In the genomic region with DNA sequence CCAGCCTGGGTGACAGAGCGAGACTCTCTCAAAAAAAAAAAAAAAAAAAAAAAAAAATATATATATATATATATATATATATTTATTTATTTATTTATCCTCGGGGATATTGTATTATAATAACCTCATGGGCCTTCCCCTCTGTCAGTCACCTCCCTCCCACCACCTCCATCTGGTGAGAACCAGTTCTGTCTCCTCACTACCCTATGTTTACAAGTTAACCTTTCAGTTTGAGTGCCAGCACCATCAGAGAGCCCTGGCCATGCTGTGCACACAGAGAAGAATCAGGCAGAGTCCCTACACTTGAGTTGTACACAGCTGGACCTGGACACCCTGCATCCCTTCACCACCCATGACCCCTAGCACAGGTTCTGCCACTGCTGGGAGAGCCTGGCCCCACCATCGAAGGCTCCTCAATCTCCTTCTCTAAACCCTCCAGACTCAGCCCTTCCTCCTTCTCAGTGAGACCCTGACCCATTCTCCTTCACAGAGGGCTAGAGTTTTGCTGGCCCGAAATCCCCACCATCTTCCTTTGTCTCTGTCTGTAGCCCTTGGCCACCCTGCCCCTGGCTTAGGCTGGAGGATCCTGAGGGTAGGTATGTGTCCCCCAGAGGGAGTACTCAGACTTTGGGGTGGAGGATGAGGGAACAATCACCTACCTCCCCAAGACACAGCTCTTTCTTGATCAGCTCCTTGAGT, we compare ENCODE assay signal across 11 cellular contexts. TPM values are rescaled to one million over a fixed set of nuclear protein-coding genes. Genes with fewer than 3 reads are reported as not detected.
DNase-seq lines count a peak whose midpoint lies in the region; ATAC-seq and TF ChIP-seq lines count a peak whose summit lies in the region.
"Had no signal": no experiment of that assay in that cellular context is flagged by ENCODE, and none has a peak within 500 bp of the region (broad histone marks: within the 10 kb centered on the region; RNA-seq: fewer than 3 reads in every experiment).

No MANE protein-coding gene starts in this region.

- H3K9me3 ChIP-seq in CD4-positive, CD25-positive, alpha-beta regulatory T cell (ENCODE audit: control insufficient read depth in 2 of 2, low read length in 2 of 2), result no peaks in the 10 kb centered on the region
- no peaks in the 10 kb centered on the region for H3K9me3 ChIP-seq in neural progenitor cell (ENCODE audit: low read depth)

- H3K4me3 Mint-ChIP-seq in CD4-positive, CD25-positive, alpha-beta regulatory T cell, result peak overlapping the region; percentile 70 to 88 (median 85)
- no peak overlapping the region for H3K4me3 Mint-ChIP-seq in activated naive CD8-positive, alpha-beta T cell treated with anti-CD3 and anti-CD28 coated beads for 36 hours
- H3K4me3 Mint-ChIP-seq in neural progenitor cell, result peak overlapping the region; percentile 9

- peak overlapping the region; percentile 97 to 99 (median 98) for H3K27ac Mint-ChIP-seq in CD4-positive, CD25-positive, alpha-beta regulatory T cell
- peak overlapping the region; percentile 86 for H3K27ac Mint-ChIP-seq in activated naive CD8-positive, alpha-beta T cell treated with anti-CD3 and anti-CD28 coated beads for 36 hours
- H3K27ac Mint-ChIP-seq in neural progenitor cell, result peak overlapping the region; percentile 52

- DNase-seq in CD4-positive, CD25-positive, alpha-beta regulatory T cell, result peak in 1 of 3 donors; percentile 18
- DNase-seq in HT-29 (ENCODE audit: low spot score) (peak; percentile 22), neural progenitor cell (ENCODE audit: low spot score) (no peak), NCI-H1930 (lab: John Stamatoyannopoulos, UW) (no peak), germinal center (ENCODE audit: low spot score) (no peak), SIG-M5 (lab: John Stamatoyannopoulos, UW) (no peak), OCI-M2 (lab: John Stamatoyannopoulos, UW; ENCODE audit: unreplicated experiment) (no peak)
- no peak for DNase-seq in activated naive CD8-positive, alpha-beta T cell treated with anti-CD3 and anti-CD28 coated beads for 36 hours
- DNase-seq: dermis blood vessel endothelial cell; foreskin fibroblast; stimulated activated CD8-positive, alpha-beta memory T cell treated with anti-CD3 and anti-CD28 coated beads, Interleukin-4, amount 100 ng/mL, for 48 hours had no signal

- H3K36me3 Mint-ChIP-seq in CD4-positive, CD25-positive, alpha-beta regulatory T cell, result peaks cover 30% of the 10 kb centered on the region
- H3K36me3 Mint-ChIP-seq in activated naive CD8-positive, alpha-beta T cell treated with anti-CD3 and anti-CD28 coated beads for 36 hours, result peaks cover 27% of the 10 kb centered on the region
- H3K36me3 Mint-ChIP-seq in neural progenitor cell, result no peaks in the 10 kb centered on the region

- TF ChIP-seq CTCF in neural progenitor cell (IDR thresholded peaks at IDR 0.05), result no peak

- no peaks in the 10 kb centered on the region for H3K9me3 Mint-ChIP-seq in CD4-positive, CD25-positive, alpha-beta regulatory T cell
- no peaks in the 10 kb centered on the region for H3K9me3 Mint-ChIP-seq in activated naive CD8-positive, alpha-beta T cell treated with anti-CD3 and anti-CD28 coated beads for 36 hours
- peaks cover 5% of the 10 kb centered on the region for H3K9me3 Mint-ChIP-seq in neural progenitor cell

- H3K4me2 ChIP-seq in neural progenitor cell, result no peak overlapping the region

- peaks cover 4% of the 10 kb centered on the region for H3K27me3 Mint-ChIP-seq in CD4-positive, CD25-positive, alpha-beta regulatory T cell
- H3K27me3 Mint-ChIP-seq in activated naive CD8-positive, alpha-beta T cell treated with anti-CD3 and anti-CD28 coated beads for 36 hours, result no peaks in the 10 kb centered on the region
- H3K27me3 Mint-ChIP-seq in neural progenitor cell (ENCODE audit: insufficient read depth, low read depth), result peaks cover 9% of the 10 kb centered on the region

- peaks cover 18% of the 10 kb centered on the region for H3K36me3 ChIP-seq in CD4-positive, CD25-positive, alpha-beta regulatory T cell (ENCODE audit: control insufficient read depth, insufficient read depth, low read length)
- no peaks in the 10 kb centered on the region for H3K36me3 ChIP-seq in neural progenitor cell

- H3K27ac ChIP-seq in CD4-positive, CD25-positive, alpha-beta regulatory T cell (ENCODE audit: insufficient read depth, low read length, poor library complexity, severe bottlenecking), result peak overlapping the region; percentile 82
- H3K27ac ChIP-seq in neural progenitor cell, result no peak overlapping the region

- H3K4me1 ChIP-seq in CD4-positive, CD25-positive, alpha-beta regulatory T cell (ENCODE audit: control insufficient read depth, insufficient read depth, low read length, poor library complexity, severe bottlenecking), result peaks cover 75% of the 10 kb centered on the region
- H3K4me1 ChIP-seq in neural progenitor cell, result peaks cover 8% of the 10 kb centered on the region

- H3F3A ChIP-seq in neural progenitor cell (ENCODE audit: low read depth), result peaks cover 4% of the 10 kb centered on the region

- no peaks in the 10 kb centered on the region for H3K27me3 ChIP-seq in CD4-positive, CD25-positive, alpha-beta regulatory T cell (ENCODE audit: control insufficient read depth, insufficient read depth, low read length)
- no peaks in the 10 kb centered on the region for H3K27me3 ChIP-seq in neural progenitor cell

- peaks cover 8 to 92% (median 68%) of the 10 kb centered on the region in 4 donors for H3K4me1 Mint-ChIP-seq in CD4-positive, CD25-positive, alpha-beta regulatory T cell
- H3K4me1 Mint-ChIP-seq in activated naive CD8-positive, alpha-beta T cell treated with anti-CD3 and anti-CD28 coated beads for 36 hours, result peaks cover 67% of the 10 kb centered on the region
- H3K4me1 Mint-ChIP-seq in neural progenitor cell, result peaks cover 36% of the 10 kb centered on the region

- ATAC-seq in CD4-positive, CD25-positive, alpha-beta regulatory T cell (ENCODE audit: low read depth in 2 of 2), result no peak

- peak overlapping the region; percentile 45 for H3K4me3 ChIP-seq in CD4-positive, CD25-positive, alpha-beta regulatory T cell (ENCODE audit: low read depth, low read length)
- H3K4me3 ChIP-seq in neural progenitor cell, result no peak overlapping the region

- no peak overlapping the region for H3K9ac ChIP-seq in neural progenitor cell

- H3K79me2 ChIP-seq in neural progenitor cell (ENCODE audit: low read depth), result no peaks in the 10 kb centered on the region

- H4K20me1 ChIP-seq in neural progenitor cell (ENCODE audit: low read depth), result no peaks in the 10 kb centered on the region

- no peak overlapping the region for H2AFZ ChIP-seq in neural progenitor cell (replicated peaks)

RNA-seq across cellular contexts. Expression of a gene that starts 1.2 kb away (rescaled TPM):
- 1.8 TPM for total RNA-seq in CD4-positive, CD25-positive, alpha-beta regulatory T cell
- polyA plus RNA-seq in CD4-positive, CD25-positive, alpha-beta regulatory T cell, result 1 to 10 TPM; 1.2 to 3.0 (median 1.7) TPM
- 4.0 and 9.8 TPM in 2 replicates for total RNA-seq in HT-29 (2014; rRNA removed; shearing (Covaris generic))
- total RNA-seq in activated naive CD8-positive, alpha-beta T cell treated with anti-CD3 and anti-CD28 coated beads for 36 hours, result 1 to 10 TPM; 1.2 to 1.6 TPM
- total RNA-seq in neural progenitor cell (ENCODE audit: low replicate concordance), result not detected in 2 replicates
- total RNA-seq: dermis blood vessel endothelial cell had no signal

RNA-seq across cellular contexts. Expression of a gene that starts 3.8 kb away (rescaled TPM):
- 304 TPM for total RNA-seq in CD4-positive, CD25-positive, alpha-beta regulatory T cell
- 1,000 to 10,000 TPM in 2 of 4 donors, 100 to 1,000 TPM in 2; 660 to 1,174 (median 946) TPM for polyA plus RNA-seq in CD4-positive, CD25-positive, alpha-beta regulatory T cell
- 2,272 and 2,428 TPM in 2 replicates for total RNA-seq in HT-29 (2014; rRNA removed; shearing (Covaris generic))
- 100 to 1,000 TPM; 144 to 155 TPM for total RNA-seq in activated naive CD8-positive, alpha-beta T cell treated with anti-CD3 and anti-CD28 coated beads for 36 hours
- total RNA-seq in neural progenitor cell (ENCODE audit: low replicate concordance), result 0.34 TPM in 1 of 2 replicates, not detected in the other

RNA-seq across cellular contexts. Expression of a gene that starts 6.1 kb away (rescaled TPM):
- 928 TPM for total RNA-seq in CD4-positive, CD25-positive, alpha-beta regulatory T cell
- polyA plus RNA-seq in CD4-positive, CD25-positive, alpha-beta regulatory T cell, result 1,000 to 10,000 TPM; 2,534 to 4,309 (median 3,364) TPM
- total RNA-seq in HT-29 (2014; rRNA removed; shearing (Covaris generic)), result 694 and 702 TPM in 2 replicates
- total RNA-seq in activated naive CD8-positive, alpha-beta T cell treated with anti-CD3 and anti-CD28 coated beads for 36 hours, result 10 to 100 TPM; 44.7 to 44.9 TPM
- 22.4 and 34.3 TPM in 2 replicates for total RNA-seq in neural progenitor cell (ENCODE audit: low replicate concordance)

RNA-seq across cellular contexts. Expression of a gene that starts 9.5 kb away (rescaled TPM):
- total RNA-seq in CD4-positive, CD25-positive, alpha-beta regulatory T cell, result not detected
- polyA plus RNA-seq in CD4-positive, CD25-positive, alpha-beta regulatory T cell, result not detected
- 2.6 and 4.9 TPM in 2 replicates for total RNA-seq in HT-29 (2014; rRNA removed; shearing (Covaris generic))
- not detected for total RNA-seq in activated naive CD8-positive, alpha-beta T cell treated with anti-CD3 and anti-CD28 coated beads for 36 hours
- not detected in 2 replicates for total RNA-seq in neural progenitor cell (ENCODE audit: low replicate concordance)

RNA-seq across cellular contexts. Expression of a gene that starts 26.1 kb away (rescaled TPM):
- not detected for total RNA-seq in CD4-positive, CD25-positive, alpha-beta regulatory T cell
- not detected for polyA plus RNA-seq in CD4-positive, CD25-positive, alpha-beta regulatory T cell
- 17.9 and 26.4 TPM in 2 replicates for total RNA-seq in HT-29 (2014; rRNA removed; shearing (Covaris generic))
- total RNA-seq in activated naive CD8-positive, alpha-beta T cell treated with anti-CD3 and anti-CD28 coated beads for 36 hours, result under 1 TPM in 1 of 2 experiments, not detected in 1; 0.60 TPM
- not detected in 2 replicates for total RNA-seq in neural progenitor cell (ENCODE audit: low replicate concordance)

Comparison
In these comparisons a context has a peak if more than half of its experiments do, and no peak if none do; other contexts are left out.
1. RNA of a gene that starts 3.8 kb away (total RNA-seq): 2,272 to 2,428 TPM in HT-29, 304 TPM in CD4-positive, CD25-positive, alpha-beta regulatory T cell (single experiment) and 144 to 155 TPM in activated naive CD8-positive, alpha-beta T cell treated with anti-CD3 and anti-CD28 coated beads for 36 hours; 0.34 TPM in neural progenitor cell; every median in the first group is over 100 times any median in the second.
2. RNA of a gene that starts 6.1 kb away (total RNA-seq): 928 TPM in CD4-positive, CD25-positive, alpha-beta regulatory T cell (single experiment) and 694 to 702 TPM in HT-29; 44.7 to 44.9 TPM in activated naive CD8-positive, alpha-beta T cell treated with anti-CD3 and anti-CD28 coated beads for 36 hours and 22.4 to 34.3 TPM in neural progenitor cell; every median in the first group is over 10 times any median in the second.
3. Peak in every context shown above with its lines, with median percentiles within 50 percentile points of each other: H3K27ac Mint-ChIP-seq.